1 cellular context compared by ENCODE assay signal in genomic region chr7:141115949-141116348, GRCh38.
TF ChIP-seq lines count a peak whose summit lies in the region.

No MANE protein-coding gene starts in this region.

TF ChIP-seq in HepG2, 621 proteins besides CTCF, POLR2A, EP300 and RAD21:
- TF ChIP-seq TFAP4 (IDR thresholded peaks at IDR 0.05; ENCODE audit: borderline replicate concordance, low read depth) (peak; percentile 86), AGO2 (optimal IDR thresholded peaks at IDR 0.05; ENCODE audit: low read depth, low read length) (no peak)
